20 cellular contexts compared by ENCODE assay signal in the genomic region with DNA sequence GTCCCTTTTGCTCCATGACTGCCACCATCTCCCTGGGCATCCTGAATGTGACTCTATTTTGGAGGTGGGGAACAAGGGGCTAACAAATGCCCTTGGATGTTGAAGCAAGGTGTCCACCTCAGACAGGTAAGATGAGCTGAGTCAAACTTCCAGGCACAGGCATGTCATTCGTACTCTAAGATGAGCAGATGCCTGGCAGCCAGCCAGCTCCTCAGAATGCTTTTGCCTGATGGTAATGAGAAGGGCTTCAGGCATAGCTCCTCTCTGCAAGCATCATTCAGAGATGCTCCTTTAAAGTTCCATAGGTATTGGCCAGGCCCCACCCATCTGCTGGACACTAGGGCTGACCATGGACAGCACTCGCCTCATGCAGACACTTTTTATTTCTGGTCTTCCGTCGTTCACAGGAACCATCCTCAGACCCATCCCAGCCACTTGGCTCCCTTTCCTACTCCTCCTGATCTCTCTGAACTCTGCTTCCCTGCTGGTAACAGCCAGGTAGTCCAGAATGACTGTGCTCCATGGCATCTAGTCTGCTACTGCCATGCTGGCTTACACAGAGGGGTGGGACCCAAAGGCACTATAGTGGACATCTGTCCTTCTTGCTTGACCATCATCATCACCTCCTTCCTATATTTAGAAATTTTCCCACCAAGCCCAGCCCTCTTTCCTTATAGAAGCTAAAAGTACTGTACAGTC.
DNase-seq lines count a peak whose midpoint lies in the region; ATAC-seq, FAIRE-seq and TF ChIP-seq lines count a peak whose summit lies in the region.
"Had no signal": no experiment of that assay in that cellular context is flagged by ENCODE, and none has a peak within 500 bp of the region (broad histone marks: within the 10 kb centered on the region; RNA-seq: fewer than 3 reads in every experiment).

No MANE protein-coding gene starts in this region.

- no peak overlapping the region for H3K14ac ChIP-seq in trophoblast cell (ENCODE audit: low read length)

- H2AFZ ChIP-seq in trophoblast cell (ENCODE audit: insufficient read depth, low read length, poor library complexity) = no peak overlapping the region

- no peak overlapping the region for H2BK12ac ChIP-seq in trophoblast cell (ENCODE audit: low read length)

- no peak overlapping the region for H3K27ac Mint-ChIP-seq in chondrocyte (ENCODE audit: unreplicated experiment)
- H3K27ac Mint-ChIP-seq: CD8-positive, alpha-beta T cell; H9 had no signal

- no peak overlapping the region for H2BK120ac ChIP-seq in trophoblast cell (ENCODE audit: insufficient read depth, low read length, poor library complexity)

- H3K4me2 ChIP-seq in trophoblast cell (ENCODE audit: low read length) = no peak overlapping the region
- H3K4me2 ChIP-seq: BLaER1 treated with 17β-estradiol and CSF1 and Interleukin-3, amounts not matched to agents 10 nM and 100 nM had no signal

- H3K4ac ChIP-seq in trophoblast cell (ENCODE audit: low read depth, low read length) = no peak overlapping the region

- no peaks in the 10 kb centered on the region for H3K4me1 ChIP-seq in trophoblast cell (ENCODE audit: control insufficient read depth in 1 of 2, insufficient read depth in 2 of 2, low read length in 2 of 2)
- H3K4me1 ChIP-seq: BLaER1 treated with 17β-estradiol and CSF1 and Interleukin-3, amounts not matched to agents 10 nM and 100 nM had no signal

- no peak overlapping the region for H4K8ac ChIP-seq in trophoblast cell (ENCODE audit: low read depth, low read length)

- no peak overlapping the region for H2AK5ac ChIP-seq in trophoblast cell (ENCODE audit: low read length)

- no peaks in the 10 kb centered on the region for H3K79me1 ChIP-seq in trophoblast cell (ENCODE audit: low read length)

- no peaks in the 10 kb centered on the region for H3K79me2 ChIP-seq in trophoblast cell (ENCODE audit: control insufficient read depth, insufficient read depth, low read length, poor library complexity)

- TF ChIP-seq CTCF in bronchial epithelial cell (IDR thresholded peaks at IDR 0.05; ENCODE audit: insufficient read depth, low read length, severe bottlenecking) (no peak), chondrocyte (IDR thresholded peaks at IDR 0.05) (no peak)

- H3K36me3 ChIP-seq in bronchial epithelial cell (ENCODE audit: control insufficient read depth, insufficient read depth, low read length) = no peaks in the 10 kb centered on the region
- no peaks in the 10 kb centered on the region for H3K36me3 ChIP-seq in trophoblast cell (ENCODE audit: control insufficient read depth in 1 of 2, insufficient read depth in 2 of 2, low read length in 2 of 2)
- H3K36me3 ChIP-seq: BLaER1 treated with 17β-estradiol and CSF1 and Interleukin-3, amounts not matched to agents 10 nM and 100 nM had no signal

- H3K36me3 Mint-ChIP-seq in chondrocyte (ENCODE audit: low read depth) = no peaks in the 10 kb centered on the region
- H3K36me3 Mint-ChIP-seq: CD8-positive, alpha-beta T cell had no signal

- no peak for FAIRE-seq in bronchial epithelial cell (lab: Jason Lieb, UNC)

- peaks cover 8% of the 10 kb centered on the region for H3K9me3 Mint-ChIP-seq in chondrocyte (ENCODE audit: low read depth)
- H3K9me3 Mint-ChIP-seq: CD8-positive, alpha-beta T cell; H9 had no signal

- no peak overlapping the region for H3K27ac ChIP-seq in trophoblast cell (ENCODE audit: low read depth, low read length)
- H3K27ac ChIP-seq: BLaER1 treated with 17β-estradiol and CSF1 and Interleukin-3, amounts not matched to agents 10 nM and 100 nM; RWPE1 had no signal

- H3K23ac ChIP-seq in trophoblast cell (ENCODE audit: low read length) = no peak overlapping the region

- no peak overlapping the region for H3K9ac ChIP-seq in trophoblast cell (ENCODE audit: low read length)
- H3K9ac ChIP-seq: BLaER1 treated with 17β-estradiol and CSF1 and Interleukin-3, amounts not matched to agents 10 nM and 100 nM had no signal

- H3K18ac ChIP-seq in trophoblast cell (ENCODE audit: low read length) = no peak overlapping the region

- no peaks in the 10 kb centered on the region for H3K27me3 Mint-ChIP-seq in chondrocyte (ENCODE audit: low read depth)

- H3K4me3 Mint-ChIP-seq in chondrocyte (ENCODE audit: unreplicated experiment) = no peak overlapping the region
- H3K4me3 Mint-ChIP-seq: CD8-positive, alpha-beta T cell; H9 had no signal

- H3K9me3 ChIP-seq in trophoblast cell (ENCODE audit: insufficient read depth, low read depth, low read length) = no peaks in the 10 kb centered on the region

- ATAC-seq in Right ventricle myocardium superior (ENCODE audit: poor library complexity) (no peak), left cardiac atrium (no peak)
- ATAC-seq: CD8-positive, alpha-beta T cell had no signal

- H3K4me1 Mint-ChIP-seq in chondrocyte (ENCODE audit: low read depth) = peaks cover 3% of the 10 kb centered on the region
- H3K4me1 Mint-ChIP-seq: H9 had no signal

- intact Hi-C loops in Right ventricle myocardium superior (cut with DNase I) (no loop called here), left cardiac atrium (cut with DNase I) (no loop called here)

- H3K27me3 ChIP-seq in bronchial epithelial cell (ENCODE audit: control insufficient read depth, insufficient read depth, low read length) (no peaks in the 10 kb centered on the region), trophoblast cell (ENCODE audit: insufficient read depth, low read length) (no peaks in the 10 kb centered on the region)
- H3K27me3 ChIP-seq: BLaER1 treated with 17β-estradiol and CSF1 and Interleukin-3, amounts not matched to agents 10 nM and 100 nM had no signal

- DNase-seq in NCI-H1105 treated with DMSO at 0.1 percent for 48 hours (lab: John Stamatoyannopoulos, UW) = peak; percentile 10
- DNase-seq in NCI-H1105 (lab: John Stamatoyannopoulos, UW) = no peak
- DNase-seq in Right ventricle myocardium superior = peak; percentile 44
- DNase-seq in left cardiac atrium = no peak
- peak; percentile 24 for DNase-seq in bronchial epithelial cell (ENCODE audit: low read depth)
- peak; percentile 70 to 74 for DNase-seq in trophoblast cell
- no peak for DNase-seq in stimulated activated naive CD4-positive, alpha-beta T cell (lab: John Stamatoyannopoulos, UW)
- no peak for DNase-seq in chondrocyte (ENCODE audit: low spot score)
- DNase-seq: 8988T; CD8-positive, alpha-beta T cell; DMS79; H9; MM.1S; NCI-H1048; NCI-H1436 treated with DMSO at 0.1 percent for 48 hours; NCI-H1930; NCI-H526; NK-92 treated with Interleukin-12 subunit alpha and Interleukin-12 subunit beta, amount 100 ng/mL, for 24 hours had no signal

- H4K12ac ChIP-seq in trophoblast cell (ENCODE audit: low read depth, low read length) = no peak overlapping the region

- no peak overlapping the region for H2BK5ac ChIP-seq in trophoblast cell (ENCODE audit: low read depth, low read length, poor library complexity)

- H4K91ac ChIP-seq in trophoblast cell (ENCODE audit: low read depth, low read length) = no peak overlapping the region

- H3K4me3 ChIP-seq in bronchial epithelial cell (ENCODE audit: low read depth, low read length) = no peak overlapping the region
- no peak overlapping the region for H3K4me3 ChIP-seq in trophoblast cell (ENCODE audit: low read depth, low read length)
- H3K4me3 ChIP-seq: BLaER1 treated with 17β-estradiol and CSF1 and Interleukin-3, amounts not matched to agents 10 nM and 100 nM had no signal

- WGBS in trophoblast cell (ENCODE audit: extremely low coverage, insufficient coverage, insufficient read length) = no CpG with 5 or more reads among the region's 4 CpGs

Comparison
In these comparisons a context has a peak if more than half of its experiments do, and no peak if none do; other contexts are left out.
1. DNase-seq: peak in NCI-H1105 treated with DMSO at 0.1 percent for 48 hours (single experiment), Right ventricle myocardium superior (single experiment), bronchial epithelial cell (single experiment) and trophoblast cell (2 of 2); none in NCI-H1105 (single experiment), left cardiac atrium (single experiment), stimulated activated naive CD4-positive, alpha-beta T cell (0 of 6) and chondrocyte (single experiment).